19 cellular contexts compared by ENCODE assay signal in the genomic region with DNA sequence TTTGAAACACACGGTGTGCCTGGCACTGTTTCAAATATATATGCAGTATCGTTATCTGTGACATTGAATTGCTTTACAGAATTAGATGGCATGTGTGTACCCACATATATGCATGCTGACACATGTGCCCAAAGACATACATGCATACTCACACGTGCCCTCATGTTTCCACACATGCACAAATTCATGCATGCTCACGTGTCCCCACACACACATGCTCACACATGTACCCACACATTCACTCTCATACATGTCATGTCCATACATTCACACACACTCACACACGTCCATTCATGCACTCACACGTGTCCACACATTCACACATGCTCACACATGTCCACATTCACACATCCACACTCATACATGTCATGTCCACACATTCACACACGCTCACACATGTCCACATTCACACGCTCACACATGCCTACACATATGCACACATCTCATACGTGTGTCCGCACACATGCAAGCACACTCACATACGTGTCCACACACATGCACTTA. TPM values are rescaled to one million over a fixed set of nuclear protein-coding genes. Genes with fewer than 3 reads are reported as not detected.
DNase-seq lines count a peak whose midpoint lies in the region; ATAC-seq and TF ChIP-seq lines count a peak whose summit lies in the region.
"Had no signal": no experiment of that assay in that cellular context is flagged by ENCODE, and none has a peak within 500 bp of the region (broad histone marks: within the 10 kb centered on the region; RNA-seq: fewer than 3 reads in every experiment).

No MANE protein-coding gene starts in this region.

- peak overlapping the region; percentile 16; the same call in 1 of the 2 replicates for H3K27ac ChIP-seq in RWPE1
- peak overlapping the region; percentile 66 for H3K27ac ChIP-seq in subcutaneous abdominal adipose tissue (ENCODE audit: low read depth, low read length)
- no peak overlapping the region for H3K27ac ChIP-seq in foreskin keratinocyte
- H3K27ac ChIP-seq: epithelial cell of prostate, pancreas, tibial nerve had no signal

- H3K4me1 Mint-ChIP-seq in activated T-cell treated with anti-CD3 and anti-CD28 coated beads, Interleukin-2, amount 50 U/mL, for 24 hours (ENCODE audit: low read depth): peaks cover 7% of the 10 kb centered on the region
- peaks cover 5 to 7% of the 10 kb centered on the region in 2 donors for H3K4me1 Mint-ChIP-seq in immature natural killer cell
- H3K4me1 Mint-ChIP-seq: H9 had no signal

- ATAC-seq in HG03159 (IDR thresholded peaks at IDR 0.05; ENCODE audit: unreplicated experiment) (no peak), foreskin keratinocyte (no peak), HG03442 (IDR thresholded peaks at IDR 0.05; ENCODE audit: unreplicated experiment) (no peak)
- ATAC-seq: activated CD4-positive, CD25-positive, alpha-beta regulatory T cell treated with anti-CD3 and anti-CD28 coated beads, Interleukin-2, amount 50 U/mL, for 24 hours had no signal

- no peaks in the 10 kb centered on the region for H3K9me3 ChIP-seq in subcutaneous abdominal adipose tissue (ENCODE audit: control insufficient read depth in 5 of 5, low read length in 5 of 5)
- H3K9me3 ChIP-seq: pancreas, tibial nerve had no signal

- POLR2A ChIA-PET in RWPE1 (lab: Yijun Ruan, JAX; ENCODE audit: low non-redundant PET): no interaction called here

- H3K36me3 Mint-ChIP-seq in activated T-cell treated with anti-CD3 and anti-CD28 coated beads, Interleukin-2, amount 50 U/mL, for 24 hours (ENCODE audit: low read depth): peaks cover 62% of the 10 kb centered on the region
- H3K36me3 Mint-ChIP-seq in immature natural killer cell: peaks cover 25 to 45% (median 26%) of the 10 kb centered on the region in 3 donors

- peak overlapping the region in 3 of 5 donors; percentile 0 to 19 (median 15) for H3K4me3 ChIP-seq in subcutaneous abdominal adipose tissue (ENCODE audit: low read depth in 1 of 5, low read length in 5 of 5)
- H3K4me3 ChIP-seq: pancreas, tibial nerve had no signal

- H3K9me3 Mint-ChIP-seq in activated T-cell treated with anti-CD3 and anti-CD28 coated beads, Interleukin-2, amount 50 U/mL, for 24 hours: no peaks in the 10 kb centered on the region
- H3K9me3 Mint-ChIP-seq in immature natural killer cell: peaks cover 0 to 1% (median 0%) of the 10 kb centered on the region in 6 donors
- H3K9me3 Mint-ChIP-seq: activated T-helper 2 cell treated with anti-CD3 and anti-CD28 coated beads, Interferon-gamma antibody, Interleukin-2, Interleukin-4, amounts not matched to agents 10 μg/mL and 5 μg/mL and 100 μg/mL, durations not matched to agents 14 hours and 24 hours and 36 hours had no signal

- H3K36me3 ChIP-seq in subcutaneous abdominal adipose tissue (ENCODE audit: control insufficient read depth in 5 of 5, insufficient read depth in 5 of 5, low read length in 5 of 5): peaks cover 0 to 54% (median 38%) of the 10 kb centered on the region in 5 donors
- H3K36me3 ChIP-seq: pancreas had no signal

- H3K27ac Mint-ChIP-seq in activated T-cell treated with anti-CD3 and anti-CD28 coated beads, Interleukin-2, amount 50 U/mL, for 24 hours: peak overlapping the region; percentile 34
- H3K27ac Mint-ChIP-seq in immature natural killer cell: peak overlapping the region in 5 of 6 donors; percentile 1 to 82 (median 13)
- H3K27ac Mint-ChIP-seq: activated T-helper 2 cell treated with anti-CD3 and anti-CD28 coated beads, Interferon-gamma antibody, Interleukin-2, Interleukin-4, amounts not matched to agents 10 μg/mL and 5 μg/mL and 100 μg/mL, durations not matched to agents 14 hours and 24 hours and 36 hours; B cell had no signal

- H3K4me3 Mint-ChIP-seq in activated T-cell treated with anti-CD3 and anti-CD28 coated beads, Interleukin-2, amount 50 U/mL, for 24 hours: no peak overlapping the region
- H3K4me3 Mint-ChIP-seq in immature natural killer cell: no peak overlapping the region
- H3K4me3 Mint-ChIP-seq: B cell, H9 had no signal

- H3K4me1 ChIP-seq in subcutaneous abdominal adipose tissue (ENCODE audit: control insufficient read depth in 5 of 5, insufficient read depth in 5 of 5, low read length in 5 of 5): peaks cover 6 to 48% (median 39%) of the 10 kb centered on the region in 5 donors
- no peaks in the 10 kb centered on the region for H3K4me1 ChIP-seq in foreskin keratinocyte
- H3K4me1 ChIP-seq: pancreas, tibial nerve had no signal

- no peak for DNase-seq in activated T-cell treated with anti-CD3 and anti-CD28 coated beads, Interleukin-2, amount 50 U/mL, for 24 hours
- DNase-seq in activated T-cell treated with anti-CD3 and anti-CD28 coated beads, Interleukin-2, amount 50 U/mL, for 48 hours: no peak
- no peak for DNase-seq in RWPE1 (ENCODE audit: low spot score)
- DNase-seq in immature natural killer cell: no peak
- DNase-seq in foreskin keratinocyte: no peak
- DNase-seq: central memory CD4-positive, alpha-beta T cell; H9; islet precursor cell; naive B cell; NCI-H526 treated with DMSO at 0.1 percent for 48 hours had no signal

- CTCF ChIA-PET in RWPE1 (lab: Yijun Ruan, JAX): no interaction called here

- no peak for TF ChIP-seq CTCF in RWPE1 (conservative IDR thresholded peaks at IDR 0.05; ENCODE audit: low read depth)
- no peak for TF ChIP-seq CTCF in foreskin keratinocyte (conservative IDR thresholded peaks at IDR 0.05)

- H3K27me3 Mint-ChIP-seq in activated T-cell treated with anti-CD3 and anti-CD28 coated beads, Interleukin-2, amount 50 U/mL, for 24 hours: no peaks in the 10 kb centered on the region
- H3K27me3 Mint-ChIP-seq in immature natural killer cell (ENCODE audit: low read depth in 3 of 3): peaks cover 20 to 46% (median 24%) of the 10 kb centered on the region in 3 donors
- H3K27me3 Mint-ChIP-seq: B cell, naive B cell had no signal

- H3K27me3 ChIP-seq in subcutaneous abdominal adipose tissue (ENCODE audit: control insufficient read depth in 5 of 5, insufficient read depth in 4 of 5, low read length in 5 of 5) (no peaks in the 10 kb centered on the region), foreskin keratinocyte (no peaks in the 10 kb centered on the region)
- H3K27me3 ChIP-seq: pancreas, tibial nerve had no signal

- H3K9ac ChIP-seq in subcutaneous abdominal adipose tissue (ENCODE audit: low read length in 5 of 5): no peak overlapping the region

RNA-seq across cellular contexts. Expression of a gene that starts 17.9 kb away (rescaled TPM):
- 1 to 10 TPM in 1 of 3 donors, under 1 TPM in 1, not detected in 1; 0.07 to 1.1 TPM for polyA plus RNA-seq in immature natural killer cell
- total RNA-seq in foreskin keratinocyte: not detected in 2 replicates
- 0.02 TPM in 1 of 2 replicates, not detected in the other for polyA plus RNA-seq in foreskin keratinocyte
